Comparison of ENCODE assay signal across 1 cellular context in genomic region chr1:52554756-52555155, GRCh38.
A peak's percentile ranks its signal among the peaks of the same experiment; 100 is the strongest.
TF ChIP-seq lines count a peak whose summit lies in the region.

No MANE protein-coding gene starts in this region.

TF ChIP-seq in HepG2, 621 proteins besides CTCF, POLR2A, EP300 and RAD21:
- TF ChIP-seq GTF2F1 (IDR thresholded peaks at IDR 0.05; ENCODE audit: low read length) (no peak), DNMT1 (CRISPR knock-in tag; IDR thresholded peaks at IDR 0.05) (no peak), ZNF225 (CRISPR knock-in tag; IDR thresholded peaks at IDR 0.05) (no peak), SMAD1 (CRISPR knock-in tag; IDR thresholded peaks at IDR 0.05; ENCODE audit: borderline replicate concordance, low read depth) (no peak), ZNF589 (CRISPR knock-in tag; conservative IDR thresholded peaks at IDR 0.05) (no peak), FOXP1 (IDR thresholded peaks at IDR 0.05) (no peak), FOXP1 (CRISPR knock-in tag; IDR thresholded peaks at IDR 0.05) (no peak), ZNF235 (CRISPR knock-in tag; IDR thresholded peaks at IDR 0.05; ENCODE audit: borderline replicate concordance) (no peak), ZNF432 (CRISPR knock-in tag; IDR thresholded peaks at IDR 0.05; ENCODE audit: borderline replicate concordance) (no peak), ZNF124 (CRISPR knock-in tag; IDR thresholded peaks at IDR 0.05) (no peak), SOX5 (CRISPR knock-in tag; IDR thresholded peaks at IDR 0.05; ENCODE audit: borderline replicate concordance) (peak; percentile 16; the same call in 1 of the 2 replicates), ZMYM2 (CRISPR knock-in tag; IDR thresholded peaks at IDR 0.05) (no peak), CREB1 (IDR thresholded peaks at IDR 0.05) (no peak), CREB1 (CRISPR knock-in tag; IDR thresholded peaks at IDR 0.05) (peak; percentile 21; the same call in 1 of the 2 replicates), SOX6 (IDR thresholded peaks at IDR 0.05) (no peak), SOX6 (CRISPR knock-in tag; IDR thresholded peaks at IDR 0.05) (peak; percentile 23; the same call in 1 of the 2 replicates), ARID3A (IDR thresholded peaks at IDR 0.05; ENCODE audit: low read depth, low read length) (no peak), ZNF580 (CRISPR knock-in tag; IDR thresholded peaks at IDR 0.05; ENCODE audit: borderline replicate concordance, low read depth) (no peak), KMT2B (CRISPR knock-in tag; IDR thresholded peaks at IDR 0.05) (no peak), ZNF326 (CRISPR knock-in tag; IDR thresholded peaks at IDR 0.05; ENCODE audit: borderline replicate concordance) (no peak)
